Comparison of ENCODE assay signal across 14 cellular contexts in the genomic region with DNA sequence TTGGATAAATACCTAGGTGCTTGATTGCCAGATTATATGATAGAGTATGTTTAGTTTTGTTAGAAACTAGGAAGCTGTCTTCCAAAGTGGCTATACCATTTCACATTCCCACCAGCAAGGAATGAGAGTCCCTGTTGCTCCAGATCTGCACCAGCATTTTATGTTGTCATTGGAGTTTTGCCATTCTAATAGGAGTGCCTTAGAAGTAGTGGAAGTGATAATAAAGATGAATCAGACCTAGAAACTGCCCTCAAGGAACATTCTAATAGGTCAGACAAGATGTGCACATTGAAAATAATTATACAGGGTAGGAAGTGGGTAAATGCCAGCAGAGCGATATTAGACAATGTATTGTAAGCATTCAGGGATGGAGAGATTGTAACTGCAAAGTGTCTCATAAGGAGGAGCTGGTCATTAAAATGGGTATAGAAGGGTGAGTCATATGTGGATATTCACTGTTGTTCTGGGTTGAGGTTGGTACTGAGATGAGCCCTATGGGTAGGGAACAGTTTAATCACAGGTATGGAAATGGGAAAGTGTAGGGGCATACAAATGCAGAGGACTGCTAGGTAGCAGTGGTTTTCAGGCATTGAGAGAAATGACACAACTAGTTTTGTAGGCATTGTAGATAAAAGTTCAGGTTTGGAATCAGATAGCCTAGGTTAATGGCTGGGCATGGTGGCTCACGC.
DNase-seq lines count a peak whose midpoint lies in the region; FAIRE-seq and TF ChIP-seq lines count a peak whose summit lies in the region.
"Had no signal": no experiment of that assay in that cellular context is flagged by ENCODE, and none has a peak within 500 bp of the region (broad histone marks: within the 10 kb centered on the region; RNA-seq: fewer than 3 reads in every experiment).

No MANE protein-coding gene starts in this region.

- DNase-seq in EL (peak; percentile 86), RCC 7860 (ENCODE audit: low spot score) (peak; percentile 24), epithelial cell of prostate (ENCODE audit: low read depth, low spot score) (peak; percentile 10), osteocyte (ENCODE audit: extremely low spot score, unreplicated experiment) (no peak), NCI-H446 (lab: John Stamatoyannopoulos, UW) (no peak), NCI-H2081 (lab: John Stamatoyannopoulos, UW) (no peak), DMS79 (lab: John Stamatoyannopoulos, UW) (no peak)
- DNase-seq in stimulated activated CD4-positive, alpha-beta T cell treated with anti-CD3 and anti-CD28 coated beads, Interleukin-1b, Interleukin-23, amount 100 ng/mL, for 48 hours, result no peak
- DNase-seq: amniotic stem cell, NCI-H774, SHP77 treated with DMSO at 0.1 percent for 48 hours, small intestine had no signal

- H3K27ac Mint-ChIP-seq in osteocyte (ENCODE audit: unreplicated experiment), result peak overlapping the region; percentile 27

- no peak for TF ChIP-seq CTCF in osteocyte (IDR thresholded peaks at IDR 0.05)

- H3K27ac ChIP-seq in epithelial cell of prostate, result no peak overlapping the region
- H3K27ac ChIP-seq: hepatocyte, thoracic aorta had no signal

- FAIRE-seq in RCC 7860 (lab: Jason Lieb, UNC), result no peak
- FAIRE-seq: small intestine had no signal

- peaks cover 20% of the 10 kb centered on the region for H3K4me1 Mint-ChIP-seq in osteocyte (ENCODE audit: unreplicated experiment)

- H3K27me3 Mint-ChIP-seq in osteocyte (ENCODE audit: unreplicated experiment), result no peaks in the 10 kb centered on the region

- peaks cover 42% of the 10 kb centered on the region for H3K36me3 Mint-ChIP-seq in osteocyte (ENCODE audit: unreplicated experiment)

- H3K9me3 Mint-ChIP-seq in osteocyte (ENCODE audit: unreplicated experiment), result peaks cover 15% of the 10 kb centered on the region

- H3K4me3 Mint-ChIP-seq in osteocyte (ENCODE audit: unreplicated experiment), result no peak overlapping the region

Comparison
In these comparisons a context has a peak if more than half of its experiments do, and no peak if none do; other contexts are left out.
1. DNase-seq: peak in EL (single experiment), RCC 7860 (single experiment) and epithelial cell of prostate (single experiment); none in osteocyte (single experiment), NCI-H446 (0 of 2), NCI-H2081 (0 of 2), DMS79 (single experiment) and stimulated activated CD4-positive, alpha-beta T cell treated with anti-CD3 and anti-CD28 coated beads, Interleukin-1b, Interleukin-23, amount 100 ng/mL, for 48 hours (single experiment).